Comparison of ENCODE assay signal across 9 cellular contexts in the genomic region with DNA sequence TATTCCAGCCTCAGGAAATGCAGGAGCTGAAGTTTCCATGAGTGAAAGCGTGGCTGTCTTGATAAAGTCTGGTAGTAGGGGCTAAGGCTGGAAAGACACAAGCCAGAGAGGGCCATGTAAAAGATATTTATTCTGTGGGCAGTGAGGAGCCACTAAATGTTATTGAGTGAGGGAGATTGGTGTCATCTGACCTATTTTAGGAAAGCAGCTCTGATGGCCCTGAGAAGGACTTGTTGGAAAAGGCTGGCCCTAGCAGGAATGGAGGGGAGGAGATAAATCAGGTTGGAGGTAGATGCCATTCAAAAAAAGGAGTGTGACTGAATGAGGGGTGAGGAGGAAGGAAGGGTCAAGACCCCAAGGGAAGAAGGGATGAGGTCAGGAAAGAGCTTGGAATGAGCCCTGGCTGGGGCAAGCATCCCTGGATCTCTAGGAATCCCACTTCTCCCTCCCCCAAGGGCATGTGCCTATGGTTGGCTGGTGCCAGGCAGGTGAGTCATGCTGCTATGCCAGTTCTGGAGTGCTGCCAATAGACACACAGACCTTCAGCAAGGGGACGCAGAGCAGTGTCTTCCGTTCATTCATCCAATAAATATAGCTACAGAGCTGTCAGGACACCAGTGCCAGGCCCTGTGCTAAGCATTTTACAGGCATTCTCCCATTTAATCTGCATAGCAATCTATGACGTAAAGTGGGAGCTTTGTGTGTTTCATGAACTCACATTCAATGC. TPM values are rescaled to one million over a fixed set of nuclear protein-coding genes. Genes with fewer than 3 reads are reported as not detected.
DNase-seq lines count a peak whose midpoint lies in the region; ATAC-seq and TF ChIP-seq lines count a peak whose summit lies in the region.
"Had no signal": no experiment of that assay in that cellular context is flagged by ENCODE, and none has a peak within 500 bp of the region (broad histone marks: within the 10 kb centered on the region; RNA-seq: fewer than 3 reads in every experiment).

No MANE protein-coding gene starts in this region.

- intact Hi-C loops in activated CD8-positive, alpha-beta T cell treated with anti-CD3 and anti-CD28 coated beads for 36 hours (cut with micrococcal nuclease): no loop called here

- H3K4me1 Mint-ChIP-seq in neural progenitor cell: peaks cover 3% of the 10 kb centered on the region
- H3K4me1 Mint-ChIP-seq in activated CD8-positive, alpha-beta T cell treated with anti-CD3 and anti-CD28 coated beads for 36 hours (ENCODE audit: low read depth): no peaks in the 10 kb centered on the region

- H4K20me1 ChIP-seq in neural progenitor cell (ENCODE audit: low read depth): no peaks in the 10 kb centered on the region

- POLR2A ChIA-PET in activated CD8-positive, alpha-beta T cell treated with anti-CD3 and anti-CD28 coated beads for 36 hours (lab: Charles Lee): interaction anchor here (0.6 kb wide), 1 partner anchor 160 kb away, joined by 3 read pairs; no protein-coding TSS in a partner anchor

- H3K27me3 ChIP-seq in neural progenitor cell: no peaks in the 10 kb centered on the region

- peak overlapping the region; percentile 23 for H3K27ac Mint-ChIP-seq in neural progenitor cell
- no peak overlapping the region for H3K27ac Mint-ChIP-seq in activated CD8-positive, alpha-beta T cell treated with anti-CD3 and anti-CD28 coated beads for 36 hours

- H3K9ac ChIP-seq in neural progenitor cell: no peak overlapping the region

- H3K4me2 ChIP-seq in neural progenitor cell: no peak overlapping the region

- peaks cover 2% of the 10 kb centered on the region for H3K27me3 Mint-ChIP-seq in neural progenitor cell (ENCODE audit: insufficient read depth, low read depth)
- H3K27me3 Mint-ChIP-seq in activated CD8-positive, alpha-beta T cell treated with anti-CD3 and anti-CD28 coated beads for 36 hours: no peaks in the 10 kb centered on the region

- H3K79me2 ChIP-seq in neural progenitor cell (ENCODE audit: low read depth): no peaks in the 10 kb centered on the region

- H3K36me3 Mint-ChIP-seq in neural progenitor cell: no peaks in the 10 kb centered on the region
- H3K36me3 Mint-ChIP-seq in activated CD8-positive, alpha-beta T cell treated with anti-CD3 and anti-CD28 coated beads for 36 hours (ENCODE audit: low read depth): no peaks in the 10 kb centered on the region

- H3K36me3 ChIP-seq in neural progenitor cell: no peaks in the 10 kb centered on the region

- H2AFZ ChIP-seq in neural progenitor cell (replicated peaks): no peak overlapping the region

- H3K4me3 ChIP-seq in epithelial cell of proximal tubule (ENCODE audit: low read depth, low read length) (no peak overlapping the region), neural progenitor cell (no peak overlapping the region)

- H3F3A ChIP-seq in neural progenitor cell (ENCODE audit: low read depth): no peaks in the 10 kb centered on the region

- TF ChIP-seq CTCF in epithelial cell of proximal tubule (conservative IDR thresholded peaks at IDR 0.05; ENCODE audit: low read depth, low read length) (no peak), neural progenitor cell (IDR thresholded peaks at IDR 0.05) (no peak)
- no peak for TF ChIP-seq CTCF in activated CD8-positive, alpha-beta T cell treated with anti-CD3 and anti-CD28 coated beads for 36 hours (IDR thresholded peaks at IDR 0.05)

- no peak overlapping the region for H3K4me3 Mint-ChIP-seq in neural progenitor cell
- no peak overlapping the region for H3K4me3 Mint-ChIP-seq in activated CD8-positive, alpha-beta T cell treated with anti-CD3 and anti-CD28 coated beads for 36 hours

- no peaks in the 10 kb centered on the region for H3K9me3 Mint-ChIP-seq in neural progenitor cell
- no peaks in the 10 kb centered on the region for H3K9me3 Mint-ChIP-seq in activated CD8-positive, alpha-beta T cell treated with anti-CD3 and anti-CD28 coated beads for 36 hours

- H3K4me1 ChIP-seq in neural progenitor cell: no peaks in the 10 kb centered on the region

- no peak for ATAC-seq in activated CD4-positive, CD25-positive, alpha-beta regulatory T cell treated with anti-CD3 and anti-CD28 coated beads, Interleukin-2, amount 50 U/mL, for 24 hours
- no peak for ATAC-seq in activated CD8-positive, alpha-beta T cell treated with anti-CD3 and anti-CD28 coated beads for 36 hours

- DNase-seq in H4 (ENCODE audit: low spot score) (peak; percentile 97), NCI-H748 treated with DMSO at 0.1 percent for 48 hours (lab: John Stamatoyannopoulos, UW) (peak; percentile 4), epithelial cell of proximal tubule (ENCODE audit: low read depth) (peak; percentile 96), neural progenitor cell (ENCODE audit: low spot score) (no peak)
- no peak for DNase-seq in stimulated activated CD4-positive, alpha-beta T cell treated with anti-CD3 and anti-CD28 coated beads, Interleukin-4, amount 100 ng/mL, for 1 hour
- no peak for DNase-seq in stimulated activated CD4-positive, alpha-beta T cell treated with anti-CD3 and anti-CD28 coated beads, Interleukin-1b, Interleukin-23, amount 100 ng/mL, for 48 hours
- DNase-seq in activated CD8-positive, alpha-beta T cell treated with anti-CD3 and anti-CD28 coated beads for 36 hours: no peak

- H3K9me3 ChIP-seq in neural progenitor cell (ENCODE audit: low read depth): no peaks in the 10 kb centered on the region

- H3K27ac ChIP-seq in neural progenitor cell: no peak overlapping the region
- H3K27ac ChIP-seq: HL-60 had no signal

- CTCF ChIA-PET in activated CD8-positive, alpha-beta T cell treated with anti-CD3 and anti-CD28 coated beads for 36 hours (lab: Charles Lee): interaction anchor here (0.9 to 1.8 kb wide), 5 partner anchors 9 to 157 kb away, joined by 3 to 4 read pairs (median 3); a partner anchor contains a TSS

RNA-seq across cellular contexts. Expression of a gene that starts 2.0 kb away (rescaled TPM):
- 0.15 TPM in 1 of 2 replicates, not detected in the other for total RNA-seq in H4 (2014; rRNA removed; shearing (Covaris generic))
- total RNA-seq in epithelial cell of proximal tubule: 3.3 and 6.8 TPM in 2 replicates
- not detected in 2 replicates for total RNA-seq in neural progenitor cell (ENCODE audit: low replicate concordance)
- total RNA-seq in activated CD8-positive, alpha-beta T cell treated with anti-CD3 and anti-CD28 coated beads for 36 hours: not detected

RNA-seq across cellular contexts. Expression of a gene that starts 9.7 kb away (rescaled TPM):
- total RNA-seq in H4 (2014; rRNA removed; shearing (Covaris generic)): 0.97 and 1.3 TPM in 2 replicates
- 4.1 and 10.8 TPM in 2 replicates for total RNA-seq in epithelial cell of proximal tubule
- 0.17 and 1.2 TPM in 2 replicates for total RNA-seq in neural progenitor cell (ENCODE audit: low replicate concordance)
- total RNA-seq in activated CD8-positive, alpha-beta T cell treated with anti-CD3 and anti-CD28 coated beads for 36 hours: not detected

RNA-seq across cellular contexts. Expression of a gene that starts 15.0 kb away (rescaled TPM):
- not detected in 2 replicates for total RNA-seq in H4 (2014; rRNA removed; shearing (Covaris generic))
- total RNA-seq in epithelial cell of proximal tubule (0.12 TPM in 1 of 2 replicates, not detected in the other), neural progenitor cell (ENCODE audit: low replicate concordance) (not detected in 2 replicates)
- total RNA-seq in activated CD8-positive, alpha-beta T cell treated with anti-CD3 and anti-CD28 coated beads for 36 hours: not detected

RNA-seq across cellular contexts. Expression of a gene that starts 58.8 kb away (rescaled TPM):
- 4.2 and 5.6 TPM in 2 replicates for total RNA-seq in H4 (2014; rRNA removed; shearing (Covaris generic))
- total RNA-seq in epithelial cell of proximal tubule (3.6 and 5.7 TPM in 2 replicates), neural progenitor cell (ENCODE audit: low replicate concordance) (23.8 and 29.3 TPM in 2 replicates)
- 1 to 10 TPM; 3.2 to 3.9 TPM for total RNA-seq in activated CD8-positive, alpha-beta T cell treated with anti-CD3 and anti-CD28 coated beads for 36 hours

Comparison
In these comparisons a context has a peak if more than half of its experiments do, and no peak if none do; other contexts are left out.
1. DNase-seq: peak in H4 (single experiment), NCI-H748 treated with DMSO at 0.1 percent for 48 hours (single experiment) and epithelial cell of proximal tubule (single experiment); none in neural progenitor cell (single experiment), stimulated activated CD4-positive, alpha-beta T cell treated with anti-CD3 and anti-CD28 coated beads, Interleukin-4, amount 100 ng/mL, for 1 hour (single experiment), stimulated activated CD4-positive, alpha-beta T cell treated with anti-CD3 and anti-CD28 coated beads, Interleukin-1b, Interleukin-23, amount 100 ng/mL, for 48 hours (single experiment) and activated CD8-positive, alpha-beta T cell treated with anti-CD3 and anti-CD28 coated beads for 36 hours (single experiment).